8 cellular contexts compared by ENCODE assay signal in the genomic region with DNA sequence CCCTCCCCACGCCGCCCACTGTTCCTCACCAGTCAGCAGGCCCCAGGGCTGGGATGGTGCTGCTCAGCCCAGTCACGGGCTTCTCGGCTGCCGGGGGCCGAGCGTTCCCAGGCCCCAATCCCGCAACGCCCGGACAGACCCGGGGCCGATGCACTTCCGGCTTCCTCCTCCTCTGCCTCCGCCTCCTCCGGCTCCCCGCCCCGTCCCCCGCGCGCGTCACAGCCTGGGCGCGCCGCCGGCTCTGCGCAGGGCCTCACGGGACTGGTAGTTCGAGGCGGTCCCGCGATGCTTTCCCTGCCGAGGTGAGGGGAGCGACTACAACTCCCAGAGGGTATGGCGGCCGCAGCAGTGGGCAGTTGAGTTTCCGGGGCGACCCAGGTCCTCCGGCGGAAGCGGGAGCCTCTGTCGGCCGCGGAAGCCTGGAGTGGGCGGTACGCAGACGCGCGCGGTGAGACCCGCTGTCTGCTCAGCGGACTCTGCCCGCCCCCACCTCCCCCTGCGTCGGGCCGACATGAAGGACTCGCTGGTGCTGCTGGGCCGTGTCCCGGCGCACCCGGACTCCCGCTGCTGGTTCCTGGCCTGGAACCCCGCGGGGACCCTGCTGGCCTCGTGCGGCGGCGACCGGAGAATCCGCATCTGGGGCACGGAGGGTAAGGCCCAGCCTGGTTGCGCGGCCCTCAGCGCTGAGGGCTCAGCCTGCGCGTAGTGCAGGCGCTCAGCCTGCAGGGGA. TPM values are rescaled to one million over a fixed set of nuclear protein-coding genes. Genes with fewer than 3 reads are reported as not detected.
DNase-seq lines count a peak whose midpoint lies in the region; ATAC-seq and TF ChIP-seq lines count a peak whose summit lies in the region.

A gene (plus strand): TSS at position 386 of the 730 bp plus-strand sequence. CDS start 126 bp downstream, at position 512.
A gene with protein sequence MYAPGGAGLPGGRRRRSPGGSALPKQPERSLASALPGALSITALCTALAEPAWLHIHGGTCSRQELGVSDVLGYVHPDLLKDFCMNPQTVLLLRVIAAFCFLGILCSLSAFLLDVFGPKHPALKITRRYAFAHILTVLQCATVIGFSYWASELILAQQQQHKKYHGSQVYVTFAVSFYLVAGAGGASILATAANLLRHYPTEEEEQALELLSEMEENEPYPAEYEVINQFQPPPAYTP (minus strand): TSS at position 158 of the 730 bp plus-strand sequence. CDS start 616 bp downstream, outside the sequence.

- H3K4me3 ChIP-seq in LNCaP clone FGC (ENCODE audit: low read depth, low read length) (peak within 1 kb of the TSS; percentile 98), fibroblast of mammary gland (ENCODE audit: control insufficient read depth, low read depth, low read length) (peak within 1 kb of the TSS; percentile 95)

- peak within 1 kb of the TSS; percentile 76 for H3K27ac ChIP-seq in RWPE1

- CTCF ChIA-PET in RWPE1 (lab: Yijun Ruan, JAX), result no interaction called here

- H3K27ac Mint-ChIP-seq in activated T-helper 17 cell treated with anti-CD3 and anti-CD28 coated beads, Interleukin-2, amount 50 U/mL, for 72 hours, result peak within 1 kb of the TSS; percentile 89
- H3K27ac Mint-ChIP-seq in natural killer cell, result peak within 1 kb of the TSS; percentile 92

- intact Hi-C loops in natural killer cell (cut with micrococcal nuclease), result loop anchor here (2.0 to 10.0 kb wide), 6 partner anchors 39 to 241 kb away; a partner anchor contains a TSS

- peaks cover 87% of the 10 kb centered on the region for H3K36me3 Mint-ChIP-seq in activated T-helper 17 cell treated with anti-CD3 and anti-CD28 coated beads, Interleukin-2, amount 50 U/mL, for 72 hours (ENCODE audit: low read depth)
- H3K36me3 Mint-ChIP-seq in natural killer cell, result peaks cover 8% of the 10 kb centered on the region

- H3K9me3 Mint-ChIP-seq in activated T-helper 17 cell treated with anti-CD3 and anti-CD28 coated beads, Interleukin-2, amount 50 U/mL, for 72 hours, result no peaks in the 10 kb centered on the region
- H3K9me3 Mint-ChIP-seq in natural killer cell, result no peaks in the 10 kb centered on the region

- peaks cover 26% of the 10 kb centered on the region for H3K4me1 Mint-ChIP-seq in activated T-helper 17 cell treated with anti-CD3 and anti-CD28 coated beads, Interleukin-2, amount 50 U/mL, for 72 hours
- peaks cover 39 to 46% of the 10 kb centered on the region in 2 donors for H3K4me1 Mint-ChIP-seq in natural killer cell

- POLR2A ChIA-PET in RWPE1 (lab: Yijun Ruan, JAX; ENCODE audit: low non-redundant PET), result no interaction called here

- peak within 1 kb of the TSS; percentile 92 for H3K4me3 Mint-ChIP-seq in activated T-helper 17 cell treated with anti-CD3 and anti-CD28 coated beads, Interleukin-2, amount 50 U/mL, for 72 hours
- H3K4me3 Mint-ChIP-seq in natural killer cell, result peak within 1 kb of the TSS; percentile 97

- peak; percentile 94 for ATAC-seq in activated T-helper 17 cell treated with anti-CD3 and anti-CD28 coated beads, Interleukin-2, amount 50 U/mL, for 72 hours (replicated peaks)
- peak; percentile 92 to 98 (median 93) for ATAC-seq in natural killer cell

- no peaks in the 10 kb centered on the region for H3K27me3 Mint-ChIP-seq in activated T-helper 17 cell treated with anti-CD3 and anti-CD28 coated beads, Interleukin-2, amount 50 U/mL, for 72 hours
- H3K27me3 Mint-ChIP-seq in natural killer cell (ENCODE audit: low read depth in 2 of 2), result no peaks in the 10 kb centered on the region

- DNase-seq in EL (peak; percentile 99), GOT3 (lab: John Stamatoyannopoulos, UW) (peak; percentile 95), LNCaP clone FGC (ENCODE audit: low read depth) (peak; percentile 88), RWPE1 (ENCODE audit: low spot score) (peak; percentile 95), fibroblast of mammary gland (ENCODE audit: low read depth) (peak; percentile 96), natural killer cell (peak; percentile 97)
- DNase-seq in stimulated activated naive CD4-positive, alpha-beta T cell treated with Interleukin-2 at 50 U/mL for 16 hours (lab: John Stamatoyannopoulos, UW), result peak; percentile 99

- TF ChIP-seq CTCF in LNCaP clone FGC (IDR thresholded peaks at IDR 0.05; ENCODE audit: control insufficient read depth, extremely low read depth, insufficient read depth), result no peak
- peak; percentile 39; the same call in 1 of the 2 replicates for TF ChIP-seq CTCF in RWPE1 (conservative IDR thresholded peaks at IDR 0.05; ENCODE audit: low read depth)
- no peak for TF ChIP-seq CTCF in fibroblast of mammary gland (conservative IDR thresholded peaks at IDR 0.05; ENCODE audit: control insufficient read depth, insufficient read depth, low read depth, low read length)
- peak; percentile 25 for TF ChIP-seq CTCF in natural killer cell (IDR thresholded peaks at IDR 0.05)

RNA-seq across cellular contexts. Expression of the first gene that starts in this region (rescaled TPM):
- 10 to 100 TPM; 71.4 to 81.3 TPM for total RNA-seq in activated T-helper 17 cell treated with anti-CD3 and anti-CD28 coated beads, Interleukin-2, amount 50 U/mL, for 72 hours
- total RNA-seq in natural killer cell, result 100 to 1,000 TPM in 2 of 3 donors, 10 to 100 TPM in 1; 74.9 to 109 (median 106) TPM

RNA-seq across cellular contexts. Expression of the second gene that starts in this region (rescaled TPM):
- total RNA-seq in activated T-helper 17 cell treated with anti-CD3 and anti-CD28 coated beads, Interleukin-2, amount 50 U/mL, for 72 hours, result 10 to 100 TPM; 23.8 to 25.4 TPM
- 10 to 100 TPM; 49.8 to 59.3 (median 54.5) TPM for total RNA-seq in natural killer cell

Comparison
In these comparisons a context has a peak if more than half of its experiments do, and no peak if none do; other contexts are left out.
1. Peak in every context shown above with its lines: DNase-seq, ATAC-seq, H3K4me3 ChIP-seq and H3K27ac ChIP-seq.
2. CTCF ChIP-seq: peak in RWPE1 (single experiment) and natural killer cell (single experiment); none in LNCaP clone FGC (single experiment) and fibroblast of mammary gland (single experiment).